In genomic region chr6:71533939-71534379, GRCh38 we compare ENCODE assay signal across 8 cellular contexts.
DNase-seq lines count a peak whose midpoint lies in the region; ATAC-seq, FAIRE-seq and TF ChIP-seq lines count a peak whose summit lies in the region.

No MANE protein-coding gene starts in this region.

- in situ Hi-C loops in ACHN (cut with HindIII; ENCODE audit: low pct_ligation_motif_present, low pct_unique_long_range_greater_than_20kb, low sequenced_read_pairs): no loop called here
- in situ Hi-C loops in GM13977 (cut with MboI; ENCODE audit: low pct_unique_long_range_greater_than_20kb, low sequenced_read_pairs, unreplicated experiment): loop anchor here (25.0 kb wide), 1 partner anchor 553 kb away; no protein-coding TSS in a partner anchor

- peak; percentile 73 for TF ChIP-seq CTCF in GM13977 (IDR thresholded peaks at IDR 0.05; ENCODE audit: extremely low read depth, insufficient read depth, missing control alignments)

- peak; percentile 84 for FAIRE-seq in TTC549 (lab: Jason Lieb, UNC)

- H3K9me3 ChIP-seq in MG63: peaks cover 4% of the 10 kb centered on the region; the same call in 1 of the 2 replicates

- peak; percentile 39 for DNase-seq in ACHN
- peak; percentile 37 for DNase-seq in GM13977 (ENCODE audit: low spot score)
- DNase-seq in inferior parietal cortex (ENCODE audit: extremely low spot score): peak; percentile 59
- DNase-seq in cortex of kidney (lab: John Stamatoyannopoulos, UW): no peak
- no peak for DNase-seq in effector CD8-positive, alpha-beta T cell (lab: John Stamatoyannopoulos, UW)
- DNase-seq in MG63: no peak

- no peak overlapping the region for H3K4me3 ChIP-seq in MG63

- no peaks in the 10 kb centered on the region for H3K27me3 ChIP-seq in MG63

- H3K36me3 ChIP-seq in MG63: no peaks in the 10 kb centered on the region

- no peak for ATAC-seq in GM21367 (IDR thresholded peaks at IDR 0.05; ENCODE audit: unreplicated experiment)

Comparison
In these comparisons a context has a peak if more than half of its experiments do, and no peak if none do; other contexts are left out.
1. DNase-seq: peak in ACHN (single experiment), GM13977 (single experiment) and inferior parietal cortex (single experiment); none in cortex of kidney (single experiment), effector CD8-positive, alpha-beta T cell (single experiment) and MG63 (single experiment).